Comparison of ENCODE assay signal across 10 cellular contexts in genomic region chr16:4378202-4378666, GRCh38. TPM values are rescaled to one million over a fixed set of nuclear protein-coding genes. Genes with fewer than 3 reads are reported as not detected.
DNase-seq lines count a peak whose midpoint lies in the region; ATAC-seq, FAIRE-seq and TF ChIP-seq lines count a peak whose summit lies in the region.
"Had no signal": no experiment of that assay in that cellular context is flagged by ENCODE, and none has a peak within 500 bp of the region (broad histone marks: within the 10 kb centered on the region; RNA-seq: fewer than 3 reads in every experiment).

No MANE protein-coding gene starts in this region.

- H3K27me3 ChIP-seq in astrocyte (ENCODE audit: insufficient read depth, low read length) (no peaks in the 10 kb centered on the region), right cardiac atrium (ENCODE audit: control insufficient read depth, insufficient read depth) (no peaks in the 10 kb centered on the region), A673 (replicated peaks; ENCODE audit: insufficient read depth, low read depth, low read length, poor library complexity) (no peaks in the 10 kb centered on the region)

- no peak for FAIRE-seq in astrocyte (lab: Jason Lieb, UNC)
- FAIRE-seq: GM19239 had no signal

- POLR2A ChIA-PET in A673 (lab: Charles Lee; ENCODE audit: low non-redundant PET): no interaction called here

- TF ChIP-seq CTCF in astrocyte (IDR thresholded peaks at IDR 0.05; ENCODE audit: insufficient read depth, low read depth, low read length) (no peak), A673 (conservative IDR thresholded peaks at IDR 0.05; ENCODE audit: low read depth, low read length) (no peak)

- H4K20me1 ChIP-seq in astrocyte (ENCODE audit: insufficient read depth, low read length): peaks cover 81% of the 10 kb centered on the region

- DNase-seq in ELR (ENCODE audit: low read depth) (peak; percentile 46), astrocyte (ENCODE audit: low read depth) (no peak), right cardiac atrium (peak; percentile 80 to 85 (median 82)), NK-92 (lab: John Stamatoyannopoulos, UW; ENCODE audit: unreplicated experiment) (no peak), hippocampal formation (lab: John Stamatoyannopoulos, UW) (no peak), A673 (ENCODE audit: low spot score) (no peak)
- DNase-seq in stimulated activated effector memory CD8-positive, alpha-beta T cell treated with anti-CD3 and anti-CD28 coated beads, Interleukin-12 subunit alpha, Interleukin-12 subunit beta, amount 100 ng/mL, for 72 hours (ENCODE audit: low spot score in 2 of 2): no peak
- DNase-seq in stimulated activated CD4-positive, alpha-beta T cell treated with anti-CD3 and anti-CD28 coated beads, Interleukin-2, amount 100 ng/mL, for 48 hours: no peak
- DNase-seq: T1000 had no signal

- H3K36me3 ChIP-seq in astrocyte (ENCODE audit: insufficient read depth, low read length) (no peaks in the 10 kb centered on the region), A673 (ENCODE audit: insufficient read depth, low read length, poor library complexity, severe bottlenecking) (no peaks in the 10 kb centered on the region)

- no peak overlapping the region for H2AFZ ChIP-seq in astrocyte (ENCODE audit: low read depth, low read length)

- peaks cover 60% of the 10 kb centered on the region for H3K4me1 ChIP-seq in astrocyte (ENCODE audit: insufficient read depth, low read length)
- peaks cover 15% of the 10 kb centered on the region for H3K4me1 ChIP-seq in right cardiac atrium (ENCODE audit: control insufficient read depth, insufficient read depth, low read length)
- H3K4me1 ChIP-seq in A673 (ENCODE audit: insufficient read depth, low read length, poor library complexity, severe bottlenecking): peaks cover 19% of the 10 kb centered on the region

- H3K4me3 ChIP-seq in astrocyte (ENCODE audit: insufficient read depth, low read depth, low read length): no peak overlapping the region
- no peak overlapping the region for H3K4me3 ChIP-seq in right cardiac atrium (ENCODE audit: low read length)
- H3K4me3 ChIP-seq in A673 (ENCODE audit: low read depth, low read length, poor library complexity, severe bottlenecking): no peak overlapping the region

- H3K9me3 Mint-ChIP-seq in astrocyte (ENCODE audit: unreplicated experiment): no peaks in the 10 kb centered on the region
- H3K9me3 Mint-ChIP-seq in stimulated activated effector memory CD8-positive, alpha-beta T cell treated with anti-CD3 and anti-CD28 coated beads, Interleukin-12 subunit alpha, Interleukin-12 subunit beta, amount 100 ng/mL, for 72 hours: no peaks in the 10 kb centered on the region

- no peak overlapping the region for H3K9ac ChIP-seq in astrocyte (ENCODE audit: low read length)

- peaks cover 77% of the 10 kb centered on the region for H3K79me2 ChIP-seq in astrocyte (ENCODE audit: insufficient read depth, low read length)

- CTCF ChIA-PET in A673 (lab: Charles Lee): no interaction called here

- H3K4me2 ChIP-seq in astrocyte (ENCODE audit: low read length): peak overlapping the region; percentile 42

- no peak overlapping the region for H3K4me3 Mint-ChIP-seq in astrocyte (ENCODE audit: unreplicated experiment)
- no peak overlapping the region for H3K4me3 Mint-ChIP-seq in stimulated activated effector memory CD8-positive, alpha-beta T cell treated with anti-CD3 and anti-CD28 coated beads, Interleukin-12 subunit alpha, Interleukin-12 subunit beta, amount 100 ng/mL, for 72 hours

- intact Hi-C loops in right cardiac atrium (cut with DNase I) (no loop called here), A673 (cut with micrococcal nuclease; ENCODE audit: unreplicated experiment) (no loop called here)

- no peaks in the 10 kb centered on the region for H3K27me3 Mint-ChIP-seq in astrocyte (ENCODE audit: low read depth, unreplicated experiment)

- H3K4me1 Mint-ChIP-seq in astrocyte (ENCODE audit: low read depth, unreplicated experiment): peaks cover 13% of the 10 kb centered on the region
- peaks cover 27% of the 10 kb centered on the region for H3K4me1 Mint-ChIP-seq in stimulated activated effector memory CD8-positive, alpha-beta T cell treated with anti-CD3 and anti-CD28 coated beads, Interleukin-12 subunit alpha, Interleukin-12 subunit beta, amount 100 ng/mL, for 72 hours

- ATAC-seq in right cardiac atrium: peak in 1 of 2 donors; percentile 26
- ATAC-seq in stimulated activated effector memory CD8-positive, alpha-beta T cell treated with anti-CD3 and anti-CD28 coated beads, Interleukin-12 subunit alpha, Interleukin-12 subunit beta, amount 100 ng/mL, for 72 hours: no peak

- H3K27ac Mint-ChIP-seq in astrocyte (ENCODE audit: unreplicated experiment): no peak overlapping the region
- H3K27ac Mint-ChIP-seq in stimulated activated effector memory CD8-positive, alpha-beta T cell treated with anti-CD3 and anti-CD28 coated beads, Interleukin-12 subunit alpha, Interleukin-12 subunit beta, amount 100 ng/mL, for 72 hours: peak overlapping the region; percentile 61

- BruUV-seq in A673 (replicated peaks; lab: Mats Ljungman, UMichigan): no TSS peak

- WGBS in right cardiac atrium: 55% methylated on average over 15 of the region's 15 CpGs

- H3K9me3 ChIP-seq in astrocyte (ENCODE audit: insufficient read depth, low read depth, low read length) (no peaks in the 10 kb centered on the region), right cardiac atrium (ENCODE audit: control insufficient read depth, low read length) (no peaks in the 10 kb centered on the region), A673 (ENCODE audit: low read depth, low read length, poor library complexity, severe bottlenecking) (no peaks in the 10 kb centered on the region)

- H3K36me3 Mint-ChIP-seq in astrocyte (ENCODE audit: low read depth, unreplicated experiment): peaks cover 2% of the 10 kb centered on the region
- H3K36me3 Mint-ChIP-seq in stimulated activated effector memory CD8-positive, alpha-beta T cell treated with anti-CD3 and anti-CD28 coated beads, Interleukin-12 subunit alpha, Interleukin-12 subunit beta, amount 100 ng/mL, for 72 hours: peaks cover 39% of the 10 kb centered on the region

- H3K27ac ChIP-seq in astrocyte (ENCODE audit: low read depth, low read length) (no peak overlapping the region), right cardiac atrium (ENCODE audit: low read length) (peak overlapping the region; percentile 9), A673 (ENCODE audit: low read depth, low read length, poor library complexity, severe bottlenecking) (no peak overlapping the region)

RNA-seq across cellular contexts. Expression of gene VASN, which starts 6.6 kb away (rescaled TPM):
- total RNA-seq in astrocyte (32.0 and 38.7 TPM in 2 replicates), right cardiac atrium (10 to 100 TPM; 11.4 to 21.3 (median 13.6) TPM), A673 (2021) (5.4 and 6.6 TPM in 2 replicates)
- polyA plus RNA-seq in right cardiac atrium: 10.7 TPM

RNA-seq across cellular contexts. Expression of gene PAM16, which starts 27.1 kb away (rescaled TPM):
- 50.7 and 51.9 TPM in 2 replicates for total RNA-seq in astrocyte
- total RNA-seq in right cardiac atrium: 10 to 100 TPM; 57.6 to 61.9 (median 59.7) TPM
- polyA plus RNA-seq in right cardiac atrium: 131 TPM
- 89.7 and 90.3 TPM in 2 replicates for total RNA-seq in A673 (2021)

RNA-seq across cellular contexts. Expression of gene CORO7, which starts 38.2 kb away (rescaled TPM):
- total RNA-seq in astrocyte (25.0 and 26.4 TPM in 2 replicates), right cardiac atrium (10 to 100 TPM; 13.4 to 18.1 (median 16.9) TPM), A673 (2021) (24.4 and 31.2 TPM in 2 replicates)
- polyA plus RNA-seq in right cardiac atrium: 9.0 TPM

RNA-seq across cellular contexts. Expression of gene DNAJA3, which starts 47.4 kb away (rescaled TPM):
- total RNA-seq in astrocyte: 36.4 and 39.8 TPM in 2 replicates
- 10 to 100 TPM; 40.4 to 54.0 (median 49.8) TPM for total RNA-seq in right cardiac atrium
- 48.4 TPM for polyA plus RNA-seq in right cardiac atrium
- 101 and 105 TPM in 2 replicates for total RNA-seq in A673 (2021)

Comparison
In these comparisons a context has a peak if more than half of its experiments do, and no peak if none do; other contexts are left out.
1. DNase-seq: peak in ELR (single experiment) and right cardiac atrium (3 of 3); none in astrocyte (single experiment), stimulated activated effector memory CD8-positive, alpha-beta T cell treated with anti-CD3 and anti-CD28 coated beads, Interleukin-12 subunit alpha, Interleukin-12 subunit beta, amount 100 ng/mL, for 72 hours (0 of 2), NK-92 (single experiment), hippocampal formation (0 of 2), stimulated activated CD4-positive, alpha-beta T cell treated with anti-CD3 and anti-CD28 coated beads, Interleukin-2, amount 100 ng/mL, for 48 hours (0 of 2) and A673 (single experiment).